In the genomic region with DNA sequence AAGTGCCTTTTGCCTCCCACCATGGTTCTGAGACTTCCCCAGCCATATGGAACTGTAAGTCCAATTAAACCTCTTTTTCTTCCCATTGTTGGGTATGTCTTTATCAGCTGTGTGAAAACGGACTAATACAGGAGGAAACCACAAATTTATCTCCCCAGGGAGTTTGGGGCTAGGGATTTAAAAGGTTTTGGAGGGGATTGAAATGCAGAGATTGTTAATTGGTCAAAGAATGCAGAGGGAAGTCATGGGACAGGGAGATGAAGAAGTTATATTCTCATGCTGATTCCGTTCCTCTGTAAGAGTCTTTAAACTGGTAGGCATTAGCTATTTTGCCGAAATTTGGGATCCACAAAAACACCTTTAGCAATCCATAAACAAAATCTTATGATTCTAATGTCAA, we compare ENCODE assay signal across 27 cellular contexts. TPM values are rescaled to one million over a fixed set of nuclear protein-coding genes. Genes with fewer than 3 reads are reported as not detected.
DNase-seq lines count a peak whose midpoint lies in the region; ATAC-seq, FAIRE-seq and TF ChIP-seq lines count a peak whose summit lies in the region.
"Had no signal": no experiment of that assay in that cellular context is flagged by ENCODE, and none has a peak within 500 bp of the region (broad histone marks: within the 10 kb centered on the region; RNA-seq: fewer than 3 reads in every experiment).

No MANE protein-coding gene starts in this region.

- H2AFZ ChIP-seq in H1 (ENCODE audit: low read length) (no peak overlapping the region), neuronal stem cell (ENCODE audit: low read length) (peak overlapping the region; percentile 4)

- no peak for TF ChIP-seq EP300 in H1 (IDR thresholded peaks at IDR 0.05; ENCODE audit: borderline replicate concordance in 1 of 2, low read depth in 2 of 2, low read length in 2 of 2)

- H4K91ac ChIP-seq in H1 (replicated peaks; ENCODE audit: insufficient read length, low read length) (no peak overlapping the region), neuronal stem cell (ENCODE audit: low read depth, low read length, poor library complexity) (no peak overlapping the region)

- H3K18ac ChIP-seq in H1 (ENCODE audit: extremely low read depth, low read length): no peak overlapping the region
- no peak overlapping the region for H3K18ac ChIP-seq in neuronal stem cell (ENCODE audit: low read length)

- H3K23ac ChIP-seq in H1 (ENCODE audit: insufficient read length): no peak overlapping the region
- H3K23ac ChIP-seq in neuronal stem cell (ENCODE audit: low read depth, low read length, poor library complexity): no peak overlapping the region

- H2BK20ac ChIP-seq in H1 (ENCODE audit: low read length): no peak overlapping the region

- no peaks in the 10 kb centered on the region for H3K79me2 ChIP-seq in H1 (ENCODE audit: control insufficient read depth in 1 of 2, insufficient read depth in 2 of 2, low read length in 2 of 2)

- no peak overlapping the region for H3K56ac ChIP-seq in H1 (replicated peaks; ENCODE audit: insufficient read length, low read depth, low read length)

- peaks cover 30% of the 10 kb centered on the region for H3K9me3 ChIP-seq in HUES48 (ENCODE audit: control insufficient read depth, insufficient read depth, low read length)
- peaks cover 7 to 9% of the 10 kb centered on the region in 2 experiments; a peak in 3 of 4 replicates for H3K9me3 ChIP-seq in H1 (ENCODE audit: insufficient read depth in 2 of 2, low read depth in 1 of 2, low read length in 1 of 2)
- peaks cover 3% of the 10 kb centered on the region for H3K9me3 ChIP-seq in iPS-18a (ENCODE audit: control insufficient read depth, low read depth, low read length)
- H3K9me3 ChIP-seq in neuronal stem cell (replicated peaks in 1 of 2; ENCODE audit: control insufficient read depth in 2 of 2, insufficient read depth in 1 of 2, low read depth in 1 of 2, low read length in 2 of 2): no peaks in the 10 kb centered on the region
- H3K9me3 ChIP-seq: SK-N-SH had no signal

- H3K9ac ChIP-seq in HUES48 (ENCODE audit: low read depth, low read length): no peak overlapping the region
- H3K9ac ChIP-seq in H1 (replicated peaks in 1 of 4; ENCODE audit: extremely low read depth in 1 of 4, low read depth in 3 of 4, low read length in 3 of 4): no peak overlapping the region
- no peak overlapping the region for H3K9ac ChIP-seq in iPS-18a (ENCODE audit: low read length)
- no peak overlapping the region for H3K9ac ChIP-seq in neuronal stem cell (ENCODE audit: low read depth, low read length, poor library complexity)
- H3K9ac ChIP-seq: BLaER1 treated with 17β-estradiol and CSF1 and Interleukin-3, amounts not matched to agents 10 nM and 100 nM; SK-N-SH had no signal

- TF ChIP-seq POLR2A in H1 (IDR thresholded peaks at IDR 0.05; ENCODE audit: control extremely low read depth in 1 of 2, low read depth in 2 of 2, low read length in 2 of 2): no peak

- H2BK15ac ChIP-seq in H1 (ENCODE audit: low read length) (no peak overlapping the region), neuronal stem cell (ENCODE audit: low read length) (no peak overlapping the region)

- H2BK5ac ChIP-seq in H1 (ENCODE audit: low read depth, low read length): no peak overlapping the region
- no peak overlapping the region for H2BK5ac ChIP-seq in neuronal stem cell (ENCODE audit: low read length)

- DNase-seq in H1 (ENCODE audit: low read depth in 1 of 2, low spot score in 2 of 2) (peak in 1 of 2 experiments; percentile 1), neuronal stem cell (ENCODE audit: low spot score) (no peak), cerebellar cortex (ENCODE audit: low spot score) (no peak), epidermal melanocyte (ENCODE audit: insufficient read length, low spot score) (no peak)
- DNase-seq: AML-193; CD4-positive, alpha-beta T cell; KBM-7; MV-4-11; NCI-H1105; NCI-H1436 treated with DMSO at 0.1 percent for 48 hours; NCI-H187 treated with DMSO at 0.1 percent for 48 hours; NCI-H446; NCI-H524 treated with DMSO at 0.1 percent for 48 hours; NCI-H774; PC-3; SK-N-SH; SW 1271 had no signal

- H4K20me1 ChIP-seq in H1 (replicated peaks in 1 of 2; ENCODE audit: control insufficient read depth in 1 of 2, insufficient read depth in 2 of 2, low read length in 2 of 2): no peaks in the 10 kb centered on the region
- H4K20me1 ChIP-seq: BLaER1 treated with 17β-estradiol and CSF1 and Interleukin-3, amounts not matched to agents 10 nM and 100 nM had no signal

- H3K14ac ChIP-seq in H1 (ENCODE audit: insufficient read length) (no peak overlapping the region), neuronal stem cell (ENCODE audit: low read length) (no peak overlapping the region)

- no peak for ATAC-seq in HG02610 (IDR thresholded peaks at IDR 0.05; ENCODE audit: unreplicated experiment)
- ATAC-seq: PC-3 had no signal

- no peaks in the 10 kb centered on the region for H3K27me3 ChIP-seq in HUES48 (ENCODE audit: control insufficient read depth, insufficient read depth, low read length)
- H3K27me3 ChIP-seq in H1 (replicated peaks in 1 of 4; ENCODE audit: control insufficient read depth in 3 of 4, extremely low read depth in 1 of 4, insufficient read depth in 3 of 4, low read length in 3 of 4): no peaks in the 10 kb centered on the region
- H3K27me3 ChIP-seq in iPS-18a (ENCODE audit: control insufficient read depth, insufficient read depth, low read length): no peaks in the 10 kb centered on the region
- H3K27me3 ChIP-seq in neuronal stem cell (ENCODE audit: control insufficient read depth in 3 of 3, insufficient read depth in 3 of 3, low read depth in 1 of 3, low read length in 3 of 3): no peaks in the 10 kb centered on the region
- H3K27me3 ChIP-seq: BLaER1 treated with 17β-estradiol and CSF1 and Interleukin-3, amounts not matched to agents 10 nM and 100 nM had no signal

- H4K5ac ChIP-seq in H1 (ENCODE audit: insufficient read length, low read depth, low read length): no peak overlapping the region

- H3K4me2 ChIP-seq in H1 (ENCODE audit: insufficient read depth in 1 of 2, low read depth in 2 of 2, low read length in 2 of 2) (0 out of 4 replicates have a peak overlapping the region, but pooled peaks of 1 of the 2 experiments have one; percentile 37), neuronal stem cell (ENCODE audit: insufficient read depth, low read length, poor library complexity, severe bottlenecking) (no peak overlapping the region)
- H3K4me2 ChIP-seq: BLaER1 treated with 17β-estradiol and CSF1 and Interleukin-3, amounts not matched to agents 10 nM and 100 nM; SK-N-SH had no signal

- H2BK120ac ChIP-seq in H1 (replicated peaks; ENCODE audit: low read depth, low read length) (no peak overlapping the region), neuronal stem cell (ENCODE audit: low read depth, low read length) (no peak overlapping the region)

- peak overlapping the region; percentile 76 for H3K27ac ChIP-seq in HUES48 (ENCODE audit: low read depth, low read length)
- H3K27ac ChIP-seq in H1 (ENCODE audit: low read depth, low read length): no peak overlapping the region
- peak overlapping the region; percentile 32 for H3K27ac ChIP-seq in iPS-18a (ENCODE audit: low read length)
- no peak overlapping the region for H3K27ac ChIP-seq in neuronal stem cell (replicated peaks; ENCODE audit: low read length)
- H3K27ac ChIP-seq: BLaER1 treated with 17β-estradiol and CSF1 and Interleukin-3, amounts not matched to agents 10 nM and 100 nM; HL-60 had no signal

- FAIRE-seq in H1 (lab: Jason Lieb, UNC): no peak
- FAIRE-seq: A204.1, D721Med, H54 had no signal

- POLR2A ChIA-PET in H1 (lab: Charles Lee; ENCODE audit: partially characterized antibody): interaction anchor here (2.0 kb wide), 1 partner anchor 78 kb away, joined by 9 read pairs; a partner anchor contains a TSS

- H4K8ac ChIP-seq in H1 (ENCODE audit: extremely low read depth, insufficient read depth, low read length) (no peak overlapping the region), neuronal stem cell (ENCODE audit: low read depth, low read length) (no peak overlapping the region)

- no peaks in the 10 kb centered on the region for H3K23me2 ChIP-seq in H1 (ENCODE audit: low read depth, low read length)

- H3K4me1 ChIP-seq in HUES48 (ENCODE audit: control insufficient read depth, insufficient read depth, low read length) (peaks cover 5% of the 10 kb centered on the region; the same call in 1 of the 2 replicates), H1 (replicated peaks in 1 of 4; ENCODE audit: control insufficient read depth in 3 of 4, insufficient read depth in 4 of 4, low read length in 3 of 4) (peaks cover 0 to 6% (median 0%) of the 10 kb centered on the region in 4 experiments; a peak in 1 of 7 replicates), iPS-18a (ENCODE audit: control insufficient read depth, low read depth, low read length) (peaks cover 11% of the 10 kb centered on the region), neuronal stem cell (ENCODE audit: control insufficient read depth in 2 of 2, insufficient read depth in 1 of 2, low read depth in 1 of 2, low read length in 2 of 2) (no peaks in the 10 kb centered on the region)

- H3K36me3 ChIP-seq in HUES48 (ENCODE audit: control insufficient read depth, insufficient read depth, low read length) (no peaks in the 10 kb centered on the region), H1 (ENCODE audit: control insufficient read depth in 2 of 4, insufficient read depth in 4 of 4, low read length in 3 of 4) (no peaks in the 10 kb centered on the region), iPS-18a (ENCODE audit: control insufficient read depth, low read depth, low read length) (no peaks in the 10 kb centered on the region), neuronal stem cell (replicated peaks in 1 of 2; ENCODE audit: control insufficient read depth in 2 of 2, insufficient read depth in 2 of 2, low read length in 2 of 2) (no peaks in the 10 kb centered on the region)
- H3K36me3 ChIP-seq: BLaER1 treated with 17β-estradiol and CSF1 and Interleukin-3, amounts not matched to agents 10 nM and 100 nM had no signal

- no peaks in the 10 kb centered on the region for H3K79me1 ChIP-seq in H1 (ENCODE audit: low read depth, low read length)
- H3K79me1 ChIP-seq in neuronal stem cell (ENCODE audit: low read depth, low read length): no peaks in the 10 kb centered on the region

- H2BK12ac ChIP-seq in H1 (ENCODE audit: low read depth, low read length): no peak overlapping the region; the same call in 1 of the 2 replicates
- H2BK12ac ChIP-seq in neuronal stem cell (ENCODE audit: low read length): no peak overlapping the region

- peak overlapping the region; percentile 35; the same call in 1 of the 2 replicates for H3K4me3 ChIP-seq in HUES48 (ENCODE audit: low read depth, low read length)
- peak overlapping the region in 1 of 4 experiments; percentile 28; a peak in 1 of 8 replicates for H3K4me3 ChIP-seq in H1 (ENCODE audit: extremely low read depth in 1 of 4, insufficient read depth in 2 of 4, low read depth in 3 of 4, low read length in 4 of 4)
- H3K4me3 ChIP-seq in iPS-18a (ENCODE audit: low read length): peak overlapping the region; percentile 10
- H3K4me3 ChIP-seq in neuronal stem cell (ENCODE audit: low read length in 2 of 2): no peak overlapping the region
- H3K4me3 ChIP-seq: BLaER1 treated with 17β-estradiol and CSF1 and Interleukin-3, amounts not matched to agents 10 nM and 100 nM had no signal

- TF ChIP-seq RAD21 in H1 (IDR thresholded peaks at IDR 0.05 in 1 of 2, conservative IDR thresholded peaks at IDR 0.05 in 1 of 2; ENCODE audit: low read depth in 2 of 2, low read length in 2 of 2): no peak

- 62% methylated on average over 3 of the region's 3 CpGs; no CpG with 5 or more reads in 1 of the 2 experiments for WGBS in H1 (ENCODE audit: extremely low coverage in 1 of 2, insufficient coverage in 1 of 2, insufficient read length in 1 of 2, insufficient replicate concordance in 2 of 2, low coverage in 1 of 2, low lambda C conversion rate in 2 of 2, missing lambda C conversion rate in 1 of 2), 2 experiments
- WGBS in neuronal stem cell (ENCODE audit: extremely low coverage in 2 of 2, insufficient read length in 2 of 2, insufficient replicate concordance in 1 of 2), 2 donors: no CpG with 5 or more reads among the region's 3 CpGs

- no peak overlapping the region for H3K4ac ChIP-seq in H1 (replicated peaks; ENCODE audit: insufficient read length, low read depth, low read length)
- no peak overlapping the region for H3K4ac ChIP-seq in neuronal stem cell (ENCODE audit: low read length)

- H2AK5ac ChIP-seq in H1 (ENCODE audit: low read depth, low read length) (no peak overlapping the region), neuronal stem cell (ENCODE audit: low read depth, low read length) (no peak overlapping the region)

- CTCF ChIA-PET in H1 (lab: Charles Lee; ENCODE audit: partially characterized antibody): interaction anchor here (1.6 kb wide), 1 partner anchor 68 kb away, joined by 3 read pairs; no protein-coding TSS in a partner anchor

- TF ChIP-seq CTCF in H1 (IDR thresholded peaks at IDR 0.05; ENCODE audit: control extremely low read depth in 1 of 3, insufficient read depth in 1 of 3, low read depth in 1 of 3, low read length in 3 of 3): no peak

RNA-seq across cellular contexts. Expression of a gene that starts 57.9 kb away (rescaled TPM):
- total RNA-seq in H1 (2021; fragmentation: NEBNext Ultra II Directional; extraction: Animal tissue kit (Norgen Biotek cat#: 25700)): not detected in 2 replicates
- not detected in 2 replicates for polyA plus RNA-seq in H1 (2011; rRNA removed)
- polyA plus RNA-seq in H1 (2011; cell fraction: cytosol; rRNA removed): not detected
- polyA plus RNA-seq in H1 (2011; cell fraction: nucleus; rRNA removed): not detected
- not detected in 4 replicates for polyA plus RNA-seq in H1 (2012, experiment 1 of 2)
- not detected for polyA plus RNA-seq in H1 (2012, experiment 2 of 2)
- polyA plus RNA-seq in H1 (2013, experiment 1 of 2): not detected
- polyA plus RNA-seq in H1 (2013, experiment 2 of 2): not detected
- not detected in 2 replicates for polyA minus RNA-seq in H1 (2011; rRNA and poly(A)+ RNA removed)
- polyA minus RNA-seq in H1 (2011; cell fraction: cytosol; rRNA and poly(A)+ RNA removed): not detected
- polyA minus RNA-seq in H1 (2011; cell fraction: nucleus; rRNA and poly(A)+ RNA removed): not detected
- not detected for polyA plus RNA-seq in neuronal stem cell (2013, experiment 1 of 2)
- polyA plus RNA-seq in neuronal stem cell (2013, experiment 2 of 2): not detected
- total RNA-seq: CD4-positive, alpha-beta T cell; LHCN-M2; MCF 10A; PC-3 had no signal
- polyA plus RNA-seq: SK-N-SH had no signal

Comparison
In these comparisons a context has a peak if more than half of its experiments do, and no peak if none do; other contexts are left out.
1. H3K27ac ChIP-seq: peak in HUES48 (single experiment) and iPS-18a (single experiment); none in H1 (single experiment) and neuronal stem cell (single experiment).
2. H3K4me3 ChIP-seq: peak in HUES48 (single experiment) and iPS-18a (single experiment); none in neuronal stem cell (0 of 2).